Comparison of ENCODE assay signal across 6 cellular contexts in the genomic region with DNA sequence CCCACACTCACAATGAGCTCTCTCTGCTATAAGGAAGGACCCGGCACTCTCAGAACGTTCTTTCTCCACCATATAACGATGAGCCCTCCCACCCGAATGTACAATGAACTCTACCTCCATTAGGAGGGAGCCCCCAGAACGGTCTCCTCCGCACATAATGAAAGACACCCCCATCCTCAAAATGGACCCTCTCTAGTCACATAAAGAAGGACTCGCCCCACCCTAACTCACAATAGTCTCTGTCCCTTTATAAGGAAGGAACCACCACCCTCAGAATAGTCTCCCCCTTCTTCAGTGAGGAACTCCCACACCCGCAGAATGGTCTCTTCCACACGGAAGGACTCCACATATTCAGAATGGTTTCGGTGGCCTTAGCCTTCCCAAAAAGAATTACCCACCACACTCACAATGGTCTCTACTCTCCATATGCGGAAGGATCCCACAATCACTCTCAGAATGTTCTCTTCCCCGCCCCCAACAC. TPM values are rescaled to one million over a fixed set of nuclear protein-coding genes. Genes with fewer than 3 reads are reported as not detected.
A peak's percentile ranks its signal among the peaks of the same experiment; 100 is the strongest.
DNase-seq lines count a peak whose midpoint lies in the region; ATAC-seq and TF ChIP-seq lines count a peak whose summit lies in the region.

No MANE protein-coding gene starts in this region.

- no peak overlapping the region for H2AFZ ChIP-seq in Karpas-422 (ENCODE audit: low read length)

- H3K4me3 ChIP-seq in Karpas-422 (ENCODE audit: low read length) (peak overlapping the region; percentile 77), epithelial cell of proximal tubule (ENCODE audit: low read depth, low read length) (peak overlapping the region; percentile 78)

- no peaks in the 10 kb centered on the region for H3K9me3 Mint-ChIP-seq in stimulated activated memory B cell treated with anti-CD40 and anti-IgM and Interleukin-4, amounts not matched to agents 10 μg/mL and 1 μg/mL and 100 μg/mL, for 72 hours

- DNase-seq in ACHN: peak; percentile 6
- DNase-seq in Karpas-422: peak; percentile 58
- DNase-seq in epithelial cell of proximal tubule (ENCODE audit: low read depth): no peak

- no peaks in the 10 kb centered on the region for H3K27me3 ChIP-seq in Karpas-422 (ENCODE audit: low read length)

- no peak for ATAC-seq in stimulated activated memory B cell treated with anti-CD40 and anti-IgM and Interleukin-4, amounts not matched to agents 10 μg/mL and 1 μg/mL and 100 μg/mL, for 72 hours
- no peak for ATAC-seq in HG03280 (IDR thresholded peaks at IDR 0.05; ENCODE audit: unreplicated experiment)
- no peak for ATAC-seq in GM21381 (IDR thresholded peaks at IDR 0.05; ENCODE audit: unreplicated experiment)

- no peaks in the 10 kb centered on the region for H3K9me3 ChIP-seq in Karpas-422 (ENCODE audit: low read length)

- H3K36me3 ChIP-seq in Karpas-422 (ENCODE audit: insufficient read depth, low read length): peaks cover 6% of the 10 kb centered on the region; the same call in 1 of the 2 replicates

- H3K4me1 Mint-ChIP-seq in stimulated activated memory B cell treated with anti-CD40 and anti-IgM and Interleukin-4, amounts not matched to agents 10 μg/mL and 1 μg/mL and 100 μg/mL, for 72 hours: peaks cover 34% of the 10 kb centered on the region

- peak overlapping the region; percentile 91 for H3K27ac Mint-ChIP-seq in stimulated activated memory B cell treated with anti-CD40 and anti-IgM and Interleukin-4, amounts not matched to agents 10 μg/mL and 1 μg/mL and 100 μg/mL, for 72 hours

- no peak for TF ChIP-seq CTCF in epithelial cell of proximal tubule (conservative IDR thresholded peaks at IDR 0.05; ENCODE audit: low read depth, low read length)

- peak overlapping the region; percentile 69 for H3K4me2 ChIP-seq in Karpas-422 (ENCODE audit: low read depth, low read length, poor library complexity, severe bottlenecking)

- H3K27ac ChIP-seq in Karpas-422 (ENCODE audit: low read length): no peak overlapping the region

- H4K20me1 ChIP-seq in Karpas-422 (ENCODE audit: insufficient read depth, low read depth, low read length): no peaks in the 10 kb centered on the region; the same call in 1 of the 2 replicates

- peaks cover 25% of the 10 kb centered on the region for H3K36me3 Mint-ChIP-seq in stimulated activated memory B cell treated with anti-CD40 and anti-IgM and Interleukin-4, amounts not matched to agents 10 μg/mL and 1 μg/mL and 100 μg/mL, for 72 hours

- H3K27me3 Mint-ChIP-seq in stimulated activated memory B cell treated with anti-CD40 and anti-IgM and Interleukin-4, amounts not matched to agents 10 μg/mL and 1 μg/mL and 100 μg/mL, for 72 hours: no peaks in the 10 kb centered on the region

- H3K79me2 ChIP-seq in Karpas-422 (ENCODE audit: low read length): peaks cover 23% of the 10 kb centered on the region

- H3K9ac ChIP-seq in Karpas-422 (ENCODE audit: low read length): peak overlapping the region; percentile 76

- in situ Hi-C loops in ACHN (cut with HindIII; ENCODE audit: low pct_ligation_motif_present, low pct_unique_long_range_greater_than_20kb, low sequenced_read_pairs): no loop called here

- H3K9me2 ChIP-seq in Karpas-422 (replicated peaks; ENCODE audit: insufficient read depth, low read length): no peaks in the 10 kb centered on the region

- H3K4me3 Mint-ChIP-seq in stimulated activated memory B cell treated with anti-CD40 and anti-IgM and Interleukin-4, amounts not matched to agents 10 μg/mL and 1 μg/mL and 100 μg/mL, for 72 hours: peak overlapping the region; percentile 89

- H3K4me1 ChIP-seq in Karpas-422 (ENCODE audit: low read length): peaks cover 15% of the 10 kb centered on the region

RNA-seq across cellular contexts. Expression of gene SLC35A2, which starts 0.5 kb away (rescaled TPM):
- total RNA-seq in Karpas-422 (2014; rRNA removed; shearing (Covaris generic); ENCODE audit: low replicate concordance): 12.7 and 15.1 TPM in 2 replicates
- total RNA-seq in epithelial cell of proximal tubule: 20.5 and 22.0 TPM in 2 replicates

RNA-seq across cellular contexts. Expression of gene PIM2, which starts 7.9 kb away (rescaled TPM):
- total RNA-seq in Karpas-422 (2014; rRNA removed; shearing (Covaris generic); ENCODE audit: low replicate concordance): 23.1 and 33.8 TPM in 2 replicates
- total RNA-seq in epithelial cell of proximal tubule: 10.9 and 13.1 TPM in 2 replicates

RNA-seq across cellular contexts. Expression of gene PQBP1, which starts 13.2 kb away (rescaled TPM):
- 40.3 and 78.0 TPM in 2 replicates for total RNA-seq in Karpas-422 (2014; rRNA removed; shearing (Covaris generic); ENCODE audit: low replicate concordance)
- 84.6 and 86.0 TPM in 2 replicates for total RNA-seq in epithelial cell of proximal tubule

RNA-seq across cellular contexts. Expression of gene TIMM17B, which starts 13.4 kb away (rescaled TPM):
- total RNA-seq in Karpas-422 (2014; rRNA removed; shearing (Covaris generic); ENCODE audit: low replicate concordance): 84.5 and 108 TPM in 2 replicates
- 93.7 and 104 TPM in 2 replicates for total RNA-seq in epithelial cell of proximal tubule

RNA-seq across cellular contexts. Expression of gene OTUD5, which starts 46.4 kb away (rescaled TPM):
- 36.2 and 57.4 TPM in 2 replicates for total RNA-seq in Karpas-422 (2014; rRNA removed; shearing (Covaris generic); ENCODE audit: low replicate concordance)
- 34.4 and 44.2 TPM in 2 replicates for total RNA-seq in epithelial cell of proximal tubule
